In genomic region chr22:42079319-42080251, GRCh38 we compare ENCODE assay signal across 8 cellular contexts. TPM values are rescaled to one million over a fixed set of nuclear protein-coding genes. Genes with fewer than 3 reads are reported as not detected.
DNase-seq lines count a peak whose midpoint lies in the region; TF ChIP-seq lines count a peak whose summit lies in the region.

Gene SMDT1 (plus strand): TSS chr22:42079700. CDS start chr22:42079769, 69 bp downstream.

- H3K9ac ChIP-seq in subcutaneous abdominal adipose tissue (ENCODE audit: low read length in 5 of 5), result peak within 1 kb of the TSS; percentile 81 to 97 (median 93)

- POLR2A ChIA-PET in HEK293T (lab: Yijun Ruan, JAX), result interaction anchor here (0.6 to 4.4 kb wide), 13 partner anchors 9 to 1108 kb away, joined by 3 to 57 read pairs (median 4); partner anchors contain the start of genes CENPM, NAGA and NDUFA6

- H2AFZ ChIP-seq in neuron (ENCODE audit: low read depth, low read length), result peak within 1 kb of the TSS; percentile 84

- CTCF ChIA-PET in HEK293T (lab: Yijun Ruan, JAX), result interaction anchor here (0.6 to 1.4 kb wide), 3 partner anchors 12 to 133 kb away, joined by 3 to 7 read pairs (median 3); partner anchors contain the start of gene CENPM

- DNase-seq in GF-D8 (lab: John Stamatoyannopoulos, UW) (peak; percentile 88), HEK293T (ENCODE audit: extremely low spot score) (peak; percentile 97), MV-4-11 (lab: John Stamatoyannopoulos, UW) (peak; percentile 96), SK-MEL-5 (ENCODE audit: low read depth, low spot score) (peak; percentile 98), foreskin melanocyte (peak; percentile 98)
- DNase-seq in activated naive CD4-positive, alpha-beta T cell treated with Interleukin-2 at 50 U/mL for 16 hours, result peak; percentile 97

- H3K4me1 ChIP-seq in neuron (ENCODE audit: insufficient read depth, low read length) (peaks cover 15% of the 10 kb centered on the region), subcutaneous abdominal adipose tissue (ENCODE audit: control insufficient read depth in 5 of 5, insufficient read depth in 5 of 5, low read length in 5 of 5) (peaks cover 9 to 41% (median 38%) of the 10 kb centered on the region in 5 donors)

- peak within 1 kb of the TSS; percentile 99 for H3K27ac ChIP-seq in subcutaneous abdominal adipose tissue (ENCODE audit: low read depth, low read length)

- H3K36me3 ChIP-seq in neuron (ENCODE audit: insufficient read depth, low read length), result peaks cover 26% of the 10 kb centered on the region
- peaks cover 0 to 42% (median 26%) of the 10 kb centered on the region in 5 donors for H3K36me3 ChIP-seq in subcutaneous abdominal adipose tissue (ENCODE audit: control insufficient read depth in 5 of 5, insufficient read depth in 5 of 5, low read length in 5 of 5)

- H3K4me3 ChIP-seq in neuron (ENCODE audit: low read length), result peak within 1 kb of the TSS; percentile 89
- peak within 1 kb of the TSS; percentile 84 to 94 (median 89) for H3K4me3 ChIP-seq in subcutaneous abdominal adipose tissue (ENCODE audit: low read depth in 1 of 5, low read length in 5 of 5)

- in situ Hi-C loops in SK-MEL-5 (cut with HindIII; ENCODE audit: low pct_unique_long_range_greater_than_20kb, low sequenced_read_pairs), result no loop called here

- H3K27me3 ChIP-seq in neuron (ENCODE audit: insufficient read depth, low read length) (no peaks in the 10 kb centered on the region), subcutaneous abdominal adipose tissue (ENCODE audit: control insufficient read depth in 5 of 5, insufficient read depth in 4 of 5, low read length in 5 of 5) (no peaks in the 10 kb centered on the region)

- H3K9me3 ChIP-seq in neuron (ENCODE audit: low read length) (no peaks in the 10 kb centered on the region), subcutaneous abdominal adipose tissue (ENCODE audit: control insufficient read depth in 5 of 5, low read length in 5 of 5) (no peaks in the 10 kb centered on the region)

TF ChIP-seq in HEK293T, 16 proteins besides CTCF, POLR2A, EP300 and RAD21:
- TF ChIP-seq HDGF (IDR thresholded peaks at IDR 0.05; ENCODE audit: borderline replicate concordance) (peak; percentile 92), ELF4 (IDR thresholded peaks at IDR 0.05) (peak; percentile 15; the same call in 1 of the 2 replicates), ZNF384 (IDR thresholded peaks at IDR 0.05) (no peak), TARDBP (IDR thresholded peaks at IDR 0.05) (no peak), NFRKB (IDR thresholded peaks at IDR 0.05) (no peak), BHLHE40 (IDR thresholded peaks at IDR 0.05; ENCODE audit: borderline replicate concordance) (no peak), L3MBTL2 (conservative IDR thresholded peaks at IDR 0.05) (peak; percentile 99), FOXA1 (IDR thresholded peaks at IDR 0.05) (no peak), FOXM1 (IDR thresholded peaks at IDR 0.05; ENCODE audit: borderline replicate concordance) (no peak), SUZ12 (IDR thresholded peaks at IDR 0.05) (no peak)
- TF ChIP-seq, protein P1, sequence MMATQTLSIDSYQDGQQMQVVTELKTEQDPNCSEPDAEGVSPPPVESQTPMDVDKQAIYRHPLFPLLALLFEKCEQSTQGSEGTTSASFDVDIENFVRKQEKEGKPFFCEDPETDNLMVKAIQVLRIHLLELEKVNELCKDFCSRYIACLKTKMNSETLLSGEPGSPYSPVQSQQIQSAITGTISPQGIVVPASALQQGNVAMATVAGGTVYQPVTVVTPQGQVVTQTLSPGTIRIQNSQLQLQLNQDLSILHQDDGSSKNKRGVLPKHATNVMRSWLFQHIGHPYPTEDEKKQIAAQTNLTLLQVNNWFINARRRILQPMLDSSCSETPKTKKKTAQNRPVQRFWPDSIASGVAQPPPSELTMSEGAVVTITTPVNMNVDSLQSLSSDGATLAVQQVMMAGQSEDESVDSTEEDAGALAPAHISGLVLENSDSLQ (IDR thresholded peaks at IDR 0.05), result peak; percentile 99
TF ChIP-seq in HEK293T: peak in this region for 4.

RNA-seq across cellular contexts. Expression of gene SMDT1, which starts in this region (rescaled TPM):
- total RNA-seq in SK-MEL-5 (2014; rRNA removed; shearing (Covaris generic)), result 17.4 and 19.5 TPM in 2 replicates
- 37.0 and 49.8 TPM in 2 replicates for polyA plus RNA-seq in SK-MEL-5 (2015; cell fraction: cytosol; rRNA removed)
- 9.6 and 10.1 TPM in 2 replicates for polyA plus RNA-seq in SK-MEL-5 (2015; cell fraction: nucleus; rRNA removed)

Comparison
In these comparisons a context has a peak if more than half of its experiments do, and no peak if none do; other contexts are left out.
1. Peak in every context shown above with its lines: DNase-seq, H3K4me3 ChIP-seq and H3K27ac ChIP-seq.